ENCODE assay signal across 10 cellular contexts in the genomic region with DNA sequence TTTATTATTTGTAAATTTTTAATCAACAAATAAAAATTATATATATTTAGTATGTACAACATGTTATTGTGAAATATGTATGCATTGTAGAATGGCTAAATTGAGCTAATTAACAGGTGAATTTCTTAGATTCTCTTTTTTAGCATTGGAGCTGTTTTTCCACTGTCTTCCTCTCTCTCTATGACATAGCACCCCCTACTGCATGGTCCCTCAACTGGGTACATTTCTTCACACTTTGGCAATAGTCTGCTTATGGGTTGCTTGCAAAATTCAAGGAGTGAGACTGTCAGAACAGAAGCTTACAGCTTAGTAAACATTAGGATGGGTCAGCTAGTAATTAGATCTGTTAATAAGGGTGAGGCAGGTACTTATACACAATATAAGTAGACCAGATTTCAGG.
DNase-seq lines count a peak whose midpoint lies in the region; ATAC-seq, FAIRE-seq and TF ChIP-seq lines count a peak whose summit lies in the region.
"Had no signal": no experiment of that assay in that cellular context is flagged by ENCODE, and none has a peak within 500 bp of the region (broad histone marks: within the 10 kb centered on the region; RNA-seq: fewer than 3 reads in every experiment).

No MANE protein-coding gene starts in this region.

- no peaks in the 10 kb centered on the region for H3K9me3 ChIP-seq in Loucy (ENCODE audit: insufficient read depth, low read depth, low read length)
- no peaks in the 10 kb centered on the region for H3K9me3 ChIP-seq in HepG2 (ENCODE audit: low read length)
- H3K9me3 ChIP-seq: sigmoid colon had no signal

- no peak for FAIRE-seq in HepG2 (lab: Jason Lieb, UNC)

- CTCF ChIA-PET in HepG2 (lab: Yijun Ruan, JAX; ENCODE audit: low intra/inter-chr PET ratio, low total read pairs), result no interaction called here

- H3K27ac ChIP-seq in HepG2 (ENCODE audit: extremely low read length, insufficient read depth, low read length), result no peak overlapping the region
- H3K27ac ChIP-seq: sigmoid colon had no signal

- intact Hi-C loops in HepG2 (cut with micrococcal nuclease; ENCODE audit: unreplicated experiment), result no loop called here

- H3K9ac ChIP-seq in Loucy (ENCODE audit: low read depth, low read length, poor library complexity, severe bottlenecking), result no peak overlapping the region
- no peak overlapping the region for H3K9ac ChIP-seq in HepG2 (ENCODE audit: insufficient read depth, low read depth, low read length)

- no peaks in the 10 kb centered on the region for H3K79me2 ChIP-seq in Loucy (ENCODE audit: insufficient read depth, low read length)
- H3K79me2 ChIP-seq in HepG2 (ENCODE audit: insufficient read depth, low read length), result no peaks in the 10 kb centered on the region

- TF ChIP-seq CTCF in Loucy (conservative IDR thresholded peaks at IDR 0.05; ENCODE audit: low read length) (peak; percentile 60), astrocyte of the cerebellum (IDR thresholded peaks at IDR 0.05; ENCODE audit: low read depth, low read length, missing control alignments) (peak; percentile 73), HepG2 (CRISPR knock-in tag; IDR thresholded peaks at IDR 0.05) (no peak)

- BruUV-seq in HepG2 (replicated peaks; lab: Mats Ljungman, UMichigan), result no TSS peak

- POLR2A ChIA-PET in HepG2 (lab: Yijun Ruan, JAX), result no interaction called here

- H3K4me1 ChIP-seq in Loucy (ENCODE audit: insufficient read depth, low read length, poor library complexity, severe bottlenecking), result no peaks in the 10 kb centered on the region
- H3K4me1 ChIP-seq in HepG2 (ENCODE audit: insufficient read depth, low read length), result no peaks in the 10 kb centered on the region
- H3K4me1 ChIP-seq: sigmoid colon had no signal

- in situ Hi-C loops in astrocyte of the cerebellum (cut with HindIII; ENCODE audit: low sequenced_read_pairs), result no loop called here
- in situ Hi-C loops in HepG2 (cut with HindIII; ENCODE audit: extremely low pct_ligation_motif_present, low pct_unique_long_range_greater_than_20kb), result loop anchor here (25.0 kb wide), 1 partner anchor 652 kb away; a partner anchor contains a TSS

- no peaks in the 10 kb centered on the region for H3K9me2 ChIP-seq in Loucy (replicated peaks; ENCODE audit: low read depth, low read length)

- H2AFZ ChIP-seq in Loucy (ENCODE audit: low read length), result peak overlapping the region; percentile 46; the same call in 1 of the 2 replicates
- H2AFZ ChIP-seq in HepG2 (ENCODE audit: low read length), result no peak overlapping the region

- H3K36me3 ChIP-seq in Loucy (ENCODE audit: insufficient read depth, low read length) (no peaks in the 10 kb centered on the region), HepG2 (replicated peaks in 1 of 2; ENCODE audit: control insufficient read depth in 1 of 2, insufficient read depth in 2 of 2, low read length in 2 of 2) (no peaks in the 10 kb centered on the region)
- H3K36me3 ChIP-seq: sigmoid colon had no signal

- H3K4me3 ChIP-seq in Loucy (ENCODE audit: low read length, poor library complexity, severe bottlenecking), result no peak overlapping the region
- no peak overlapping the region for H3K4me3 ChIP-seq in astrocyte of the cerebellum (ENCODE audit: low read depth, low read length)
- no peak overlapping the region for H3K4me3 ChIP-seq in HepG2 (replicated peaks in 1 of 3; ENCODE audit: insufficient read depth in 1 of 3, low read depth in 2 of 3, low read length in 3 of 3)
- H3K4me3 ChIP-seq: sigmoid colon had no signal

- DNase-seq in DMS 273 treated with DMSO at 0.1 percent for 48 hours (lab: John Stamatoyannopoulos, UW) (peak; percentile 0), astrocyte of the cerebellum (ENCODE audit: low read depth) (peak; percentile 31), HepG2 (ENCODE audit: low spot score) (peak; percentile 1), NCI-H2227 treated with DMSO at 0.1 percent for 48 hours (lab: John Stamatoyannopoulos, UW) (no peak), T1000 (lab: John Stamatoyannopoulos, UW) (no peak)
- DNase-seq: activated CD8-positive, alpha-beta memory T cell treated with anti-CD3 and anti-CD28 coated beads for 24 hours; sigmoid colon had no signal

- no peak for TF ChIP-seq RAD21 in HepG2 (CRISPR knock-in tag; IDR thresholded peaks at IDR 0.05)

- no peaks in the 10 kb centered on the region for H3F3A ChIP-seq in Loucy (ENCODE audit: low read depth)

- TF ChIP-seq EP300 in HepG2 (IDR thresholded peaks at IDR 0.05; ENCODE audit: low read depth in 2 of 2, low read length in 2 of 2), result no peak
- TF ChIP-seq EP300 in HepG2 (CRISPR knock-in tag; IDR thresholded peaks at IDR 0.05; ENCODE audit: borderline replicate concordance), result no peak

- H4K20me1 ChIP-seq in Loucy (ENCODE audit: insufficient read depth, low read length, poor library complexity, severe bottlenecking) (no peaks in the 10 kb centered on the region), HepG2 (ENCODE audit: insufficient read depth, low read length) (no peaks in the 10 kb centered on the region)

- ATAC-seq in HepG2, result no peak
- no peak for ATAC-seq in HG03378 (IDR thresholded peaks at IDR 0.05; ENCODE audit: unreplicated experiment)
- no peak for ATAC-seq in GM21825 (IDR thresholded peaks at IDR 0.05; ENCODE audit: unreplicated experiment)

- no peaks in the 10 kb centered on the region for H3K27me3 ChIP-seq in Loucy (ENCODE audit: insufficient read depth, low read length, poor library complexity, severe bottlenecking)
- no peaks in the 10 kb centered on the region for H3K27me3 ChIP-seq in HepG2 (ENCODE audit: control insufficient read depth in 1 of 2, insufficient read depth in 2 of 2, low read length in 2 of 2)
- H3K27me3 ChIP-seq: sigmoid colon had no signal

- no peak overlapping the region for H3K4me2 ChIP-seq in Loucy (ENCODE audit: low read depth, low read length, poor library complexity, severe bottlenecking)
- H3K4me2 ChIP-seq in HepG2 (ENCODE audit: low read depth, low read length), result no peak overlapping the region

- TF ChIP-seq POLR2A in HepG2 (IDR thresholded peaks at IDR 0.05; ENCODE audit: insufficient read depth in 1 of 2, low read depth in 2 of 2, low read length in 2 of 2), result no peak

TF ChIP-seq in HepG2, 621 proteins besides CTCF, POLR2A, EP300 and RAD21:
- TF ChIP-seq, protein P1, sequence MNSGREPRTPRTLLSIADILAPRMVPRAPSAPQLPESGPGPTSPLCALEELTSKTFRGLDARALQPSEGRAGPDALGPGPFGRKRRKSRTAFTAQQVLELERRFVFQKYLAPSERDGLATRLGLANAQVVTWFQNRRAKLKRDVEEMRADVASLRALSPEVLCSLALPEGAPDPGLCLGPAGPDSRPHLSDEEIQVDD (CRISPR knock-in tag; IDR thresholded peaks at IDR 0.05; ENCODE audit: borderline replicate concordance), result no peak
- TF ChIP-seq HNRNPUL1 (IDR thresholded peaks at IDR 0.05; ENCODE audit: low read depth, low read length) (no peak), STAG1 (CRISPR knock-in tag; IDR thresholded peaks at IDR 0.05) (peak; percentile 28; the same call in 1 of the 2 replicates)

Comparison
In these comparisons a context has a peak if more than half of its experiments do, and no peak if none do; other contexts are left out.
1. DNase-seq: peak in DMS 273 treated with DMSO at 0.1 percent for 48 hours (single experiment), astrocyte of the cerebellum (single experiment) and HepG2 (single experiment); none in NCI-H2227 treated with DMSO at 0.1 percent for 48 hours (single experiment) and T1000 (single experiment).